8 cellular contexts compared by ENCODE assay signal in the genomic region with DNA sequence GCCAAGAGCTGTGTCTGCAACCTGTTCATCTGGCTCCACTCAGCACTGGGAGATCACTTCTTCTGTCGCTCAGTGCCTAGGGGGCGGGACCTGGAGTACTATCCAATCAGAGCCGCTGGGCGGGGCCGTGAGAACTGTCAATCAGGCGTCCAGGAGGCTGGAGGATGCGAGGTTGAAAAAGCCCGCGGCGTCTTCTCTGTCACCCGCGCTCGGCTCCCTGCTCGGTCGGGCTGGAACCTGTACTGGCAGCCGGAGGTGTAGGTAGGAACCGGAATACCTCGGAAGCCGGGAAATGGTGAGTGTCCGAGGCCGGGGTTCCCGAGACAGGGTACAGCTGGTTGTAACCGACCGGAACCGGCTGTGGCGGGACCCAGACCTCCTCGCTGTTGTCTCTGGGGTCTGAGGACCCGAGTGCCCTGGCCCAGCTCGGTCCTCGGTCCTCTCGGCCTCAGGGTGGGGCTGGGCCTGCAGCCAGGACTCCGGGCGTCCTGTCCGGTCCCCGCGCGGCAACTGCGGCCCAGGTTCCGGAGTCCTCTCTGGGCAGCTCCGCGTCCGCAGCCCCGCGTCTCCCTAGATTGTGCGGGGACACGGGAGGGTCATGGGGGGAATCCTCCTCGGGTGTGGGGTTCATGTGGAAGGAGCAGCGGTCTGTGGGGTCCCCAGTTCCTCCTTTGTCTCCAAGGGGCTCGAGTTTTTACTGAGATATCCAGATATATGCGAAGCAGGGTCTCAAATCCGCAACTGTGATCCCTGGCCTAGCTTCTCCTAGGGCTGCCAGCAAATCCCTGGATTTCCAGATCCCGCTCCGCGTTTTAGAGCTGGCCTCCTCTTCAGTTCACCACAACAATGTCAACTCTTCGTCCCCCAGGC. TPM values are rescaled to one million over a fixed set of nuclear protein-coding genes. Genes with fewer than 3 reads are reported as not detected.
DNase-seq lines count a peak whose midpoint lies in the region; ATAC-seq and TF ChIP-seq lines count a peak whose summit lies in the region.

No MANE protein-coding gene starts in this region.

- H3K9me3 ChIP-seq in right lobe of liver = no peaks in the 10 kb centered on the region

- H3K4me3 ChIP-seq in AG10803 (ENCODE audit: low read length) = peak overlapping the region; percentile 78
- peak overlapping the region; percentile 51 to 94 (median 70) for H3K4me3 ChIP-seq in dorsolateral prefrontal cortex
- peak overlapping the region; percentile 43 to 69 (median 64) for H3K4me3 ChIP-seq in right lobe of liver

- DNase-seq in AG10803 (ENCODE audit: low read depth) (peak; percentile 82), GM19238 (ENCODE audit: insufficient read length, low spot score) (peak; percentile 92), NCI-H510A treated with DMSO at 0.1 percent for 48 hours (lab: John Stamatoyannopoulos, UW) (peak; percentile 97), dorsolateral prefrontal cortex (peak; percentile 89 to 99 (median 95)), right lobe of liver (peak; percentile 98 to 99 (median 99))
- DNase-seq in activated CD4-positive, alpha-beta T cell treated with anti-CD3 and anti-CD28 coated beads, Interleukin-2, amount 50 U/mL, for 24 hours (ENCODE audit: low read depth in 1 of 2, low spot score in 1 of 2) = peak; percentile 74 to 87
- DNase-seq in stimulated activated CD4-positive, alpha-beta T cell treated with anti-CD3 and anti-CD28 coated beads, Interleukin-4, amount 100 ng/mL, for 1 hour = peak; percentile 90

- ATAC-seq in HG03442 (IDR thresholded peaks at IDR 0.05; ENCODE audit: unreplicated experiment) (peak; percentile 92), right lobe of liver (peak; percentile 98 to 99 (median 99))

- TF ChIP-seq POLR2A in right lobe of liver (IDR thresholded peaks at IDR 0.05) = peak; percentile 42

- peaks cover 0 to 3% (median 0%) of the 10 kb centered on the region in 45 donors for H3K27me3 ChIP-seq in dorsolateral prefrontal cortex
- no peaks in the 10 kb centered on the region for H3K27me3 ChIP-seq in right lobe of liver

- under 1% methylated on average over 29 of the region's 55 CpGs for WGBS in right lobe of liver (ENCODE audit: insufficient coverage, low coverage, low lambda C conversion rate, missing lambda C conversion rate)

- peak overlapping the region in 3 of 59 donors; percentile 35 to 53 (median 53) for H3K27ac ChIP-seq in dorsolateral prefrontal cortex
- peak overlapping the region; percentile 43 to 46 (median 45) for H3K27ac ChIP-seq in right lobe of liver

- TF ChIP-seq CTCF in AG10803 (conservative IDR thresholded peaks at IDR 0.05; ENCODE audit: low read length) = no peak
- TF ChIP-seq CTCF in dorsolateral prefrontal cortex (IDR thresholded peaks at IDR 0.05 in 54 of 56, conservative IDR thresholded peaks at IDR 0.05 in 2 of 56; ENCODE audit: low read depth in 1 of 56, partially characterized antibody in 56 of 56) = peak in 2 of 56 donors; percentile 18 to 24
- TF ChIP-seq CTCF in right lobe of liver (IDR thresholded peaks at IDR 0.05) = no peak

- no peaks in the 10 kb centered on the region for H3K36me3 ChIP-seq in right lobe of liver

- H3K4me1 ChIP-seq in right lobe of liver = peaks cover 0 to 8% (median 0%) of the 10 kb centered on the region in 4 donors

- intact Hi-C loops in dorsolateral prefrontal cortex (cut with DNase I) = no loop called here
- intact Hi-C loops in right lobe of liver (cut with DNase I) = no loop called here

RNA-seq across cellular contexts. Expression of a gene that starts 42.6 kb away (rescaled TPM):
- total RNA-seq in dorsolateral prefrontal cortex = 10 to 100 TPM in 77 of 120 experiments, 1 to 10 TPM in 43; 7.4 to 15.4 (median 10.8) TPM
- 1 to 10 TPM; 2.7 to 5.4 (median 4.6) TPM for total RNA-seq in right lobe of liver
